ENCODE assay signal across 8 cellular contexts in the genomic region with DNA sequence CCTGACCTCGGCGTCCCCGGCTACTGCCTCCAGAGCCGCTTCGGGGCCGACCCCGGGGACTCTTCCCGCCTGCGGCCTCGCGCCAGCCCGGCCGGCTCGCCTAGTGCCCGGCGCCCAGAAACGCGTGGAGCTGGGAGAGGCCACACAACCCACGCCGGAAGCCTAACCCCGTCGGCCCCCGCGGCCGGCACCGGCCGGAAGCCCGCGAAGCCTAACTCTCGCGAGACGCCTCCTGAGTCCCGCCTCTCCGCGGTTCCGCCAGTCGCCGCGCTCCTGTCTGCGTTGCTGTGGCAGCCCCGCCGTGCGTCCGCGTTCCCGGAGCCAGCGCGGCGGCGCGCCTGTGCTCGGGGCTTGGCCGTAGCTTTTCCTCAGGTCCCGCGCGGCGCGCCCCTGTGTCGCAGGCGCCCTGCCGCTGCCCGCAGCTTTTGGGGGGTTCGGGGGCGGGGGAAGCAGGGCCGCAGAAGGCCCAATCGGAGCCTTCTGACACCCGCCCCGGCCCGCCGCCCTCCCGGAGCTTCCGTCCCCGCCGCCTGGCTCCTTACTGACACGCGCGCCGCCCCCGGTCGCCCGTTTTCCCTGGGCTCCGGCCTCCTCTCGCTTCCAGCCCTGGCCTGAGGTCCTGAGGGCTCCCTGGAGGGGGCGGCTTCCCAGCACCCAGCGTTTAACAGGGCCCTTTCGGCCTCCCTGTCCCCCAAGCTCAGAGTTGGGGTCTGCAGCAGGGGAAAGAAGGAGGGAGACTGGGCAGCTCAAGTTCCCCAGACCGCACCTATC. TPM values are rescaled to one million over a fixed set of nuclear protein-coding genes. Genes with fewer than 3 reads are reported as not detected.
DNase-seq lines count a peak whose midpoint lies in the region; ATAC-seq and TF ChIP-seq lines count a peak whose summit lies in the region.

No MANE protein-coding gene starts in this region.

- H3K27me3 Mint-ChIP-seq in T-helper 17 cell, result peaks cover 23% of the 10 kb centered on the region

- peak; percentile 81 to 95 for TF ChIP-seq POLR2A in uterus (IDR thresholded peaks at IDR 0.05)

- intact Hi-C loops in right cardiac atrium (cut with DNase I), result no loop called here
- intact Hi-C loops in uterus (cut with DNase I; ENCODE audit: low total_unique reads), result no loop called here

- H3K36me3 ChIP-seq in uterus, result no peaks in the 10 kb centered on the region

- WGBS in right cardiac atrium, result under 1% methylated on average over 87 of the region's 87 CpGs

- H3K27ac Mint-ChIP-seq in T-helper 17 cell, result peak overlapping the region; percentile 95

- H3K27ac ChIP-seq in right cardiac atrium (ENCODE audit: low read length), result peak overlapping the region; percentile 97
- peak overlapping the region; percentile 94 to 98 for H3K27ac ChIP-seq in uterus

- peak; percentile 95 for DNase-seq in NCI-H1694 treated with DMSO at 0.1 percent for 48 hours (lab: John Stamatoyannopoulos, UW)
- DNase-seq in T-helper 17 cell, result peak; percentile 90 to 94 (median 93)
- DNase-seq in anterior cingulate cortex (lab: John Stamatoyannopoulos, UW), result peak; percentile 56 to 98 (median 94)
- peak; percentile 98 to 99 (median 99) for DNase-seq in right cardiac atrium
- DNase-seq in pulmonary artery endothelial cell (ENCODE audit: low read depth, low spot score), result peak; percentile 87
- DNase-seq in uterus, result peak; percentile 94 to 98

- no peaks in the 10 kb centered on the region for H3K9me3 ChIP-seq in T-helper 17 cell (ENCODE audit: control insufficient read depth, low read length, poor library complexity, severe bottlenecking)
- no peaks in the 10 kb centered on the region for H3K9me3 ChIP-seq in right cardiac atrium (ENCODE audit: control insufficient read depth, low read length)
- no peaks in the 10 kb centered on the region for H3K9me3 ChIP-seq in uterus

- peak in 1 of 4 experiments; percentile 24 for TF ChIP-seq CTCF in uterus (IDR thresholded peaks at IDR 0.05)

- H3K27me3 ChIP-seq in right cardiac atrium (ENCODE audit: control insufficient read depth, insufficient read depth) (no peaks in the 10 kb centered on the region), uterus (no peaks in the 10 kb centered on the region)

- peak overlapping the region; percentile 94 for H3K4me3 Mint-ChIP-seq in T-helper 17 cell

- peaks cover 14% of the 10 kb centered on the region for H3K4me1 Mint-ChIP-seq in T-helper 17 cell

- peak overlapping the region; percentile 78 for H3K4me3 ChIP-seq in right cardiac atrium (ENCODE audit: low read length)
- peak overlapping the region; percentile 71 to 84 for H3K4me3 ChIP-seq in uterus

- H3K36me3 Mint-ChIP-seq in T-helper 17 cell (ENCODE audit: low read depth), result peaks cover 2% of the 10 kb centered on the region

- ATAC-seq in GM18499 (IDR thresholded peaks at IDR 0.05; ENCODE audit: insufficient read depth, unreplicated experiment) (peak; percentile 59), HG02938 (IDR thresholded peaks at IDR 0.05; ENCODE audit: unreplicated experiment) (peak; percentile 83), T-helper 17 cell (peak; percentile 95), right cardiac atrium (peak; percentile 96 to 97)

- H3K4me1 ChIP-seq in right cardiac atrium (ENCODE audit: control insufficient read depth, insufficient read depth, low read length), result peaks cover 4% of the 10 kb centered on the region
- peaks cover 0 to 3% of the 10 kb centered on the region in 2 donors for H3K4me1 ChIP-seq in uterus

RNA-seq across cellular contexts. Expression of a gene that starts 21.7 kb away (rescaled TPM):
- under 1 TPM; 0.07 to 0.99 TPM for total RNA-seq in T-helper 17 cell
- total RNA-seq in right cardiac atrium, result not detected
- polyA plus RNA-seq in right cardiac atrium, result 0.02 TPM
- total RNA-seq in pulmonary artery endothelial cell, result 0.07 TPM in 2 replicates
- total RNA-seq in uterus, result 1 to 10 TPM in 2 of 4 donors, not detected in 2; 1.6 to 2.1 TPM

RNA-seq across cellular contexts. Expression of a gene that starts 39.8 kb away (rescaled TPM):
- total RNA-seq in T-helper 17 cell, result 10 to 100 TPM; 14.1 to 24.5 TPM
- 10 to 100 TPM in 2 of 4 donors, 1 to 10 TPM in 2; 8.7 to 12.1 (median 10.7) TPM for total RNA-seq in right cardiac atrium
- 7.8 TPM for polyA plus RNA-seq in right cardiac atrium
- 14.7 and 20.6 TPM in 2 replicates for total RNA-seq in pulmonary artery endothelial cell
- 10 to 100 TPM in 3 of 4 donors, 1 to 10 TPM in 1; 9.5 to 33.3 (median 18.5) TPM for total RNA-seq in uterus

Comparison
In these comparisons a context has a peak if more than half of its experiments do, and no peak if none do; other contexts are left out.
1. Peak in every context shown above with its lines: DNase-seq, ATAC-seq, H3K4me3 ChIP-seq and H3K27ac ChIP-seq.